In the genomic region with DNA sequence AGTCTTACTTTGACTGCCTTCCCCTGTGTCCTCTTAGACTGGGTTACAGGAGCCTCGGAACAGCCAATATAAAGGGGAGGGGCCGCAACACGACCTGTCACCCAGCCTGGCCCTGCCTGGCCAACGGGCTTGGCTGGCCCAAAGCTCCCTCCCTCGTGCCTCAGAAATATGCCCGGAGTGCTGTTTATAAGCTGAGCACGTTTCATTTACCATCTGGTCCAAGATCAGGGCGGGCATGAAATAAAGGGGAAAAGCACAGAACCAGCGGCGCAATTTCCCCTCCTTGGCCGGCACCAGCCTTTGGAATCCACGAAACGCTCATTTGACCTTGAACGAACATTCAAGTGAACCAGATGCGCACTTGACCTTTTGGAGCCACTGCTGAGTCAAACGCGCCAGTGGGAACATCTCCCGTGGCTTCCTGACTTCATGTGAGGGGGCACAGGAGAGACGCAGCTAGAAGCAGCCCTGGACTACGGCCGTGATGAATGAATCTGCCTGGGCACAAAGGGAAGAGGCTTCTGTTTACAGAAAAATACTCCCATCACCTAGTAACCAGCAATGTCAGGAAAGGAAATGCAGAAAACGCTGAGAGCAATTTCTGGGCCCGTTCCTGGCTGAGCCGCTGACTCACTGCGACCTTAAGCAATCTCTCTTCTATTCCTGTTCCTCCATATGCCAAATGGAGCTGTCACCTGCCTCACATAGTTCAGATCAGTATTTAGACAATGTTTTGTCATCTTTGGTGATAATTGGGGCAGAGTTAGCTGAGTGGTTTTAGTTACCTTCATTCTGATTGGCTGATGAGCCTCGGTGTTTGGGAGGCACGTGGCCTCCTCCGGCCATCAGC, we compare ENCODE assay signal across 9 cellular contexts. TPM values are rescaled to one million over a fixed set of nuclear protein-coding genes. Genes with fewer than 3 reads are reported as not detected.
DNase-seq lines count a peak whose midpoint lies in the region; ATAC-seq and TF ChIP-seq lines count a peak whose summit lies in the region.
"Had no signal": no experiment of that assay in that cellular context is flagged by ENCODE, and none has a peak within 500 bp of the region (broad histone marks: within the 10 kb centered on the region; RNA-seq: fewer than 3 reads in every experiment).

No MANE protein-coding gene starts in this region.

- H3K4me1 ChIP-seq in psoas muscle, result peaks cover 21% of the 10 kb centered on the region

- peak overlapping the region; percentile 45 for H3K4me3 ChIP-seq in psoas muscle

- intact Hi-C loops in left cardiac atrium (cut with DNase I) (loop anchor here in 1 of 2 donors (2.0 to 5.0 kb wide), 2 partner anchors 36 to 50 kb away; no protein-coding TSS in a partner anchor), psoas muscle (cut with DNase I) (loop anchor here (5.0 kb wide), 1 partner anchor 55 kb away; the partner anchor contains the start of gene RFX2 (in 2 of the 2))

- peak overlapping the region; percentile 86 for H3K27ac ChIP-seq in psoas muscle
- H3K27ac ChIP-seq: KMS-11 had no signal

- H3K9me3 ChIP-seq in psoas muscle, result no peaks in the 10 kb centered on the region

- no peaks in the 10 kb centered on the region for H3K27me3 ChIP-seq in psoas muscle (ENCODE audit: insufficient read depth in 3 of 3, low read length in 2 of 3)

- H3K36me3 ChIP-seq in psoas muscle (ENCODE audit: insufficient read depth in 1 of 2, low read depth in 1 of 2), result no peaks in the 10 kb centered on the region

- WGBS in psoas muscle, 3 donors, result 2 to 8% (median 5%) methylated on average over 28 of the region's 28 CpGs

- DNase-seq in EL (peak; percentile 92), NCI-H2029 treated with DMSO at 0.1 percent for 48 hours (lab: John Stamatoyannopoulos, UW) (peak; percentile 86), amygdala (lab: John Stamatoyannopoulos, UW) (peak in 35 of 56 donors; percentile 17 to 80 (median 55)), left cardiac atrium (peak; percentile 82), psoas muscle (peak; percentile 82 to 87), D341Med (ENCODE audit: low spot score) (no peak)

- ATAC-seq in left cardiac atrium, result peak; percentile 75 to 85
- peak; percentile 92 to 96 (median 94) for ATAC-seq in psoas muscle
- no peak for ATAC-seq in HG03469 (IDR thresholded peaks at IDR 0.05; ENCODE audit: unreplicated experiment)
- no peak for ATAC-seq in GM21447 (IDR thresholded peaks at IDR 0.05; ENCODE audit: unreplicated experiment)

- no peak for TF ChIP-seq CTCF in psoas muscle (IDR thresholded peaks at IDR 0.05)

RNA-seq across cellular contexts. Expression of gene RFX2, which starts 53.3 kb away (rescaled TPM):
- total RNA-seq in left cardiac atrium (10 to 100 TPM; 10.5 to 11.5 TPM), psoas muscle (1 to 10 TPM in 2 of 4 donors, under 1 TPM in 2; 0.71 to 2.1 (median 1.3) TPM)
- 1 to 10 TPM in 2 of 3 donors, under 1 TPM in 1; 0.58 to 1.5 (median 1.0) TPM for polyA plus RNA-seq in psoas muscle

Comparison
In these comparisons a context has a peak if more than half of its experiments do, and no peak if none do; other contexts are left out.
1. ATAC-seq: peak in left cardiac atrium (2 of 2) and psoas muscle (4 of 4); none in HG03469 (single experiment) and GM21447 (single experiment).